ENCODE assay signal across 1 cellular context in the genomic region with DNA sequence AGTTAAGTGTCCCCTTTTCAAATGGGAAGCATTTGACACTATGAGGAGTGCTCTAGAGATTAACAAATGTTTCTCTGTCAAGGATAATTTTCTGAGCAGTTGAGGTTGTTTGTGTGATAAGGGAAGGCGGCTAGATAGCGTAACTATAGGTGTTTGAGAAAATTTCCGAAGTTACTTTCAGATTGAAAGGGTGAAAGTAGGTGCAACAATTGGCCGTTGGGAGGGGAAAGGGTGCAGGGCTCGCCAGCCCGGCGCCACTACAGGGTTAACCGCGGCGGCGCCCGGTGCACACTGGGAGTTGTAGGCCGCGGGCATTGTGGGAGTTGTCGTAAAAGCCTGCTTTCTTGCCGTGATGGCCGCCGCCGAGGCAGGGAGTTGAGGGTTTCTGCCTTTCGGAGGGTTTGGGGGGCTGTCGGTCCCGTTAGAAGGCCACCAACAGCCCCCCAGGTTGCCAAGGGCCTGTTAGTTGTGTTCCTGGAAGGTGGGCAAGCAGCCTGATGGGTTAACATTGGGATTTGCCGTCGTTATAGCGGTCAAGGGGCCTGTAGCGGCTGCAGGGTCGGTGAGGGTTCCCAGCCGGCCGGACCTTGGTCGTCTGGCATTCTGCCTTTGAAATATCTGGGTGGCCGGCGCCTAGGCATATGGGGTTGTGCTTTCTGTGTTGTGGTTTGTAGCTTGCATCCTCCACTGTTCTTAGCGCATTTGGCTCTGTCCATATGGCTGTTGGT.
TF ChIP-seq lines count a peak whose summit lies in the region.

No MANE protein-coding gene starts in this region.

TF ChIP-seq in K562, 482 proteins besides CTCF, POLR2A, EP300 and RAD21 (continued from another document and continues in another):
- TF ChIP-seq TFAP4 (CRISPR knock-in tag; IDR thresholded peaks at IDR 0.05; ENCODE audit: borderline replicate concordance): peak; percentile 76
- TF ChIP-seq MYBL2 (IDR thresholded peaks at IDR 0.05; ENCODE audit: low read depth): peak; percentile 49
- no peak for TF ChIP-seq MYBL2 (CRISPR knock-in tag; IDR thresholded peaks at IDR 0.05; ENCODE audit: borderline replicate concordance)
- TF ChIP-seq SIN3A (IDR thresholded peaks at IDR 0.05; ENCODE audit: borderline replicate concordance in 2 of 2, control insufficient read depth in 1 of 2, low read depth in 2 of 2, low read length in 2 of 2): no peak
- TF ChIP-seq CBFA2T2 (conservative IDR thresholded peaks at IDR 0.05): peak; percentile 8; the same call in 1 of the 2 replicates
- TF ChIP-seq, protein P1, sequence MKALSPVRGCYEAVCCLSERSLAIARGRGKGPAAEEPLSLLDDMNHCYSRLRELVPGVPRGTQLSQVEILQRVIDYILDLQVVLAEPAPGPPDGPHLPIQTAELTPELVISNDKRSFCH (CRISPR knock-in tag; IDR thresholded peaks at IDR 0.05): no peak
- TF ChIP-seq, protein P1 (tag; IDR thresholded peaks at IDR 0.05): peak; percentile 38; the same call in 1 of the 2 replicates
- TF ChIP-seq ZZZ3 (IDR thresholded peaks at IDR 0.05): no peak
- TF ChIP-seq CTBP1 (IDR thresholded peaks at IDR 0.05; ENCODE audit: borderline replicate concordance): 0 out of 2 replicates have a peak, but pooled peaks have one; percentile 26
- no peak for TF ChIP-seq ZFP1 (CRISPR knock-in tag; IDR thresholded peaks at IDR 0.05)
- no peak for TF ChIP-seq NR4A1 (CRISPR knock-in tag; IDR thresholded peaks at IDR 0.05)
- peak; percentile 54; the same call in 1 of the 2 replicates for TF ChIP-seq NR4A1 (tag; IDR thresholded peaks at IDR 0.05)
- TF ChIP-seq ZFX (CRISPR knock-in tag; IDR thresholded peaks at IDR 0.05): peak; percentile 91
- TF ChIP-seq, protein P2, sequence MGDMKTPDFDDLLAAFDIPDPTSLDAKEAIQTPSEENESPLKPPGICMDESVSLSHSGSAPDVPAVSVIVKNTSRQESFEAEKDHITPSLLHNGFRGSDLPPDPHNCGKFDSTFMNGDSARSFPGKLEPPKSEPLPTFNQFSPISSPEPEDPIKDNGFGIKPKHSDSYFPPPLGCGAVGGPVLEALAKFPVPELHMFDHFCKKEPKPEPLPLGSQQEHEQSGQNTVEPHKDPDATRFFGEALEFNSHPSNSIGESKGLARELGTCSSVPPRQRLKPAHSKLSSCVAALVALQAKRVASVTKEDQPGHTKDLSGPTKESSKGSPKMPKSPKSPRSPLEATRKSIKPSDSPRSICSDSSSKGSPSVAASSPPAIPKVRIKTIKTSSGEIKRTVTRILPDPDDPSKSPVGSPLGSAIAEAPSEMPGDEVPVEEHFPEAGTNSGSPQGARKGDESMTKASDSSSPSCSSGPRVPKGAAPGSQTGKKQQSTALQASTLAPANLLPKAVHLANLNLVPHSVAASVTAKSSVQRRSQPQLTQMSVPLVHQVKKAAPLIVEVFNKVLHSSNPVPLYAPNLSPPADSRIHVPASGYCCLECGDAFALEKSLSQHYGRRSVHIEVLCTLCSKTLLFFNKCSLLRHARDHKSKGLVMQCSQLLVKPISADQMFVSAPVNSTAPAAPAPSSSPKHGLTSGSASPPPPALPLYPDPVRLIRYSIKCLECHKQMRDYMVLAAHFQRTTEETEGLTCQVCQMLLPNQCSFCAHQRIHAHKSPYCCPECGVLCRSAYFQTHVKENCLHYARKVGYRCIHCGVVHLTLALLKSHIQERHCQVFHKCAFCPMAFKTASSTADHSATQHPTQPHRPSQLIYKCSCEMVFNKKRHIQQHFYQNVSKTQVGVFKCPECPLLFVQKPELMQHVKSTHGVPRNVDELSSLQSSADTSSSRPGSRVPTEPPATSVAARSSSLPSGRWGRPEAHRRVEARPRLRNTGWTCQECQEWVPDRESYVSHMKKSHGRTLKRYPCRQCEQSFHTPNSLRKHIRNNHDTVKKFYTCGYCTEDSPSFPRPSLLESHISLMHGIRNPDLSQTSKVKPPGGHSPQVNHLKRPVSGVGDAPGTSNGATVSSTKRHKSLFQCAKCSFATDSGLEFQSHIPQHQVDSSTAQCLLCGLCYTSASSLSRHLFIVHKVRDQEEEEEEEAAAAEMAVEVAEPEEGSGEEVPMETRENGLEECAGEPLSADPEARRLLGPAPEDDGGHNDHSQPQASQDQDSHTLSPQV (IDR thresholded peaks at IDR 0.05): peak; percentile 65
- TF ChIP-seq EP400 (IDR thresholded peaks at IDR 0.05): peak; percentile 52; the same call in 1 of the 2 replicates
- peak; percentile 48; the same call in 1 of the 2 replicates for TF ChIP-seq MTA3 (IDR thresholded peaks at IDR 0.05; ENCODE audit: borderline replicate concordance)
- TF ChIP-seq THRAP3 (IDR thresholded peaks at IDR 0.05; ENCODE audit: borderline replicate concordance): no peak
- TF ChIP-seq, protein P3, sequence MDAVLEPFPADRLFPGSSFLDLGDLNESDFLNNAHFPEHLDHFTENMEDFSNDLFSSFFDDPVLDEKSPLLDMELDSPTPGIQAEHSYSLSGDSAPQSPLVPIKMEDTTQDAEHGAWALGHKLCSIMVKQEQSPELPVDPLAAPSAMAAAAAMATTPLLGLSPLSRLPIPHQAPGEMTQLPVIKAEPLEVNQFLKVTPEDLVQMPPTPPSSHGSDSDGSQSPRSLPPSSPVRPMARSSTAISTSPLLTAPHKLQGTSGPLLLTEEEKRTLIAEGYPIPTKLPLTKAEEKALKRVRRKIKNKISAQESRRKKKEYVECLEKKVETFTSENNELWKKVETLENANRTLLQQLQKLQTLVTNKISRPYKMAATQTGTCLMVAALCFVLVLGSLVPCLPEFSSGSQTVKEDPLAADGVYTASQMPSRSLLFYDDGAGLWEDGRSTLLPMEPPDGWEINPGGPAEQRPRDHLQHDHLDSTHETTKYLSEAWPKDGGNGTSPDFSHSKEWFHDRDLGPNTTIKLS (IDR thresholded peaks at IDR 0.05; ENCODE audit: borderline replicate concordance, low read depth): peak; percentile 78; the same call in 1 of the 2 replicates
- peak; percentile 57; the same call in 1 of the 2 replicates for TF ChIP-seq SOX6 (IDR thresholded peaks at IDR 0.05)
- peak; percentile 74 for TF ChIP-seq ESRRA (IDR thresholded peaks at IDR 0.05; ENCODE audit: borderline replicate concordance, low read depth)
- TF ChIP-seq SMAD2 (IDR thresholded peaks at IDR 0.05; ENCODE audit: low read depth, low read length): no peak
- no peak for TF ChIP-seq KAT2B (IDR thresholded peaks at IDR 0.05; ENCODE audit: low read depth, low read length)
- TF ChIP-seq IFI16 (CRISPR knock-in tag; IDR thresholded peaks at IDR 0.05): no peak
- 0 out of 2 replicates have a peak, but pooled peaks have one; percentile 31 for TF ChIP-seq MEF2D (tag; conservative IDR thresholded peaks at IDR 0.05; ENCODE audit: low read depth)
- peak; percentile 72 for TF ChIP-seq CXXC5 (CRISPR knock-in tag; IDR thresholded peaks at IDR 0.05)
- TF ChIP-seq SIN3B (IDR thresholded peaks at IDR 0.05; ENCODE audit: low read depth): peak; percentile 97
- peak; percentile 77 for TF ChIP-seq CREM (IDR thresholded peaks at IDR 0.05; ENCODE audit: low read depth)
- TF ChIP-seq, protein P4, sequence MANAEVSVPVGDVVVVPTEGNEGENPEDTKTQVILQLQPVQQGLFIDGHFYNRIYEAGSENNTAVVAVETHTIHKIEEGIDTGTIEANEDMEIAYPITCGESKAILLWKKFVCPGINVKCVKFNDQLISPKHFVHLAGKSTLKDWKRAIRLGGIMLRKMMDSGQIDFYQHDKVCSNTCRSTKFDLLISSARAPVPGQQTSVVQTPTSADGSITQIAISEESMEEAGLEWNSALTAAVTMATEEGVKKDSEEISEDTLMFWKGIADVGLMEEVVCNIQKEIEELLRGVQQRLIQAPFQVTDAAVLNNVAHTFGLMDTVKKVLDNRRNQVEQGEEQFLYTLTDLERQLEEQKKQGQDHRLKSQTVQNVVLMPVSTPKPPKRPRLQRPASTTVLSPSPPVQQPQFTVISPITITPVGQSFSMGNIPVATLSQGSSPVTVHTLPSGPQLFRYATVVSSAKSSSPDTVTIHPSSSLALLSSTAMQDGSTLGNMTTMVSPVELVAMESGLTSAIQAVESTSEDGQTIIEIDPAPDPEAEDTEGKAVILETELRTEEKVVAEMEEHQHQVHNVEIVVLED (CRISPR knock-in tag; IDR thresholded peaks at IDR 0.05): peak; percentile 62
- TF ChIP-seq, protein P5, sequence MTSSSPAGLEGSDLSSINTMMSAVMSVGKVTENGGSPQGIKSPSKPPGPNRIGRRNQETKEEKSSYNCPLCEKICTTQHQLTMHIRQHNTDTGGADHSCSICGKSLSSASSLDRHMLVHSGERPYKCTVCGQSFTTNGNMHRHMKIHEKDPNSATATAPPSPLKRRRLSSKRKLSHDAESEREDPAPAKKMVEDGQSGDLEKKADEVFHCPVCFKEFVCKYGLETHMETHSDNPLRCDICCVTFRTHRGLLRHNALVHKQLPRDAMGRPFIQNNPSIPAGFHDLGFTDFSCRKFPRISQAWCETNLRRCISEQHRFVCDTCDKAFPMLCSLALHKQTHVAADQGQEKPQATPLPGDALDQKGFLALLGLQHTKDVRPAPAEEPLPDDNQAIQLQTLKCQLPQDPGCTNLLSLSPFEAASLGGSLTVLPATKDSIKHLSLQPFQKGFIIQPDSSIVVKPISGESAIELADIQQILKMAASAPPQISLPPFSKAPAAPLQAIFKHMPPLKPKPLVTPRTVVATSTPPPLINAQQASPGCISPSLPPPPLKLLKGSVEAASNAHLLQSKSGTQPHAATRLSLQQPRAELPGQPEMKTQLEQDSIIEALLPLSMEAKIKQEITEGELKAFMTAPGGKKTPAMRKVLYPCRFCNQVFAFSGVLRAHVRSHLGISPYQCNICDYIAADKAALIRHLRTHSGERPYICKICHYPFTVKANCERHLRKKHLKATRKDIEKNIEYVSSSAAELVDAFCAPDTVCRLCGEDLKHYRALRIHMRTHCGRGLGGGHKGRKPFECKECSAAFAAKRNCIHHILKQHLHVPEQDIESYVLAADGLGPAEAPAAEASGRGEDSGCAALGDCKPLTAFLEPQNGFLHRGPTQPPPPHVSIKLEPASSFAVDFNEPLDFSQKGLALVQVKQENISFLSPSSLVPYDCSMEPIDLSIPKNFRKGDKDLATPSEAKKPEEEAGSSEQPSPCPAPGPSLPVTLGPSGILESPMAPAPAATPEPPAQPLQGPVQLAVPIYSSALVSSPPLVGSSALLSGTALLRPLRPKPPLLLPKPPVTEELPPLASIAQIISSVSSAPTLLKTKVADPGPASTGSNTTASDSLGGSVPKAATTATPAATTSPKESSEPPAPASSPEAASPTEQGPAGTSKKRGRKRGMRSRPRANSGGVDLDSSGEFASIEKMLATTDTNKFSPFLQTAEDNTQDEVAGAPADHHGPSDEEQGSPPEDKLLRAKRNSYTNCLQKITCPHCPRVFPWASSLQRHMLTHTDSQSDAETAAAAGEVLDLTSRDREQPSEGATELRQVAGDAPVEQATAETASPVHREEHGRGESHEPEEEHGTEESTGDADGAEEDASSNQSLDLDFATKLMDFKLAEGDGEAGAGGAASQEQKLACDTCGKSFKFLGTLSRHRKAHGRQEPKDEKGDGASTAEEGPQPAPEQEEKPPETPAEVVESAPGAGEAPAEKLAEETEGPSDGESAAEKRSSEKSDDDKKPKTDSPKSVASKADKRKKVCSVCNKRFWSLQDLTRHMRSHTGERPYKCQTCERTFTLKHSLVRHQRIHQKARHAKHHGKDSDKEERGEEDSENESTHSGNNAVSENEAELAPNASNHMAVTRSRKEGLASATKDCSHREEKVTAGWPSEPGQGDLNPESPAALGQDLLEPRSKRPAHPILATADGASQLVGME (CRISPR knock-in tag; IDR thresholded peaks at IDR 0.05): no peak
- TF ChIP-seq TRIM28 (IDR thresholded peaks at IDR 0.05): peak; percentile 56; the same call in 1 of the 2 replicates
- no peak for TF ChIP-seq ATF1 (CRISPR knock-in tag; IDR thresholded peaks at IDR 0.05)
- TF ChIP-seq ATF1 (tag; IDR thresholded peaks at IDR 0.05): peak; percentile 63
- peak; percentile 70; the same call in 1 of the 2 replicates for TF ChIP-seq RB1 (IDR thresholded peaks at IDR 0.05; ENCODE audit: low read depth)
- peak; percentile 61 for TF ChIP-seq RNF2 (IDR thresholded peaks at IDR 0.05)
- no peak for TF ChIP-seq ZBTB8A (IDR thresholded peaks at IDR 0.05; ENCODE audit: partially characterized antibody)
- TF ChIP-seq, protein P6, sequence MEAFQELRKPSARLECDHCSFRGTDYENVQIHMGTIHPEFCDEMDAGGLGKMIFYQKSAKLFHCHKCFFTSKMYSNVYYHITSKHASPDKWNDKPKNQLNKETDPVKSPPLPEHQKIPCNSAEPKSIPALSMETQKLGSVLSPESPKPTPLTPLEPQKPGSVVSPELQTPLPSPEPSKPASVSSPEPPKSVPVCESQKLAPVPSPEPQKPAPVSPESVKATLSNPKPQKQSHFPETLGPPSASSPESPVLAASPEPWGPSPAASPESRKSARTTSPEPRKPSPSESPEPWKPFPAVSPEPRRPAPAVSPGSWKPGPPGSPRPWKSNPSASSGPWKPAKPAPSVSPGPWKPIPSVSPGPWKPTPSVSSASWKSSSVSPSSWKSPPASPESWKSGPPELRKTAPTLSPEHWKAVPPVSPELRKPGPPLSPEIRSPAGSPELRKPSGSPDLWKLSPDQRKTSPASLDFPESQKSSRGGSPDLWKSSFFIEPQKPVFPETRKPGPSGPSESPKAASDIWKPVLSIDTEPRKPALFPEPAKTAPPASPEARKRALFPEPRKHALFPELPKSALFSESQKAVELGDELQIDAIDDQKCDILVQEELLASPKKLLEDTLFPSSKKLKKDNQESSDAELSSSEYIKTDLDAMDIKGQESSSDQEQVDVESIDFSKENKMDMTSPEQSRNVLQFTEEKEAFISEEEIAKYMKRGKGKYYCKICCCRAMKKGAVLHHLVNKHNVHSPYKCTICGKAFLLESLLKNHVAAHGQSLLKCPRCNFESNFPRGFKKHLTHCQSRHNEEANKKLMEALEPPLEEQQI (IDR thresholded peaks at IDR 0.05): 0 out of 2 replicates have a peak, but pooled peaks have one; percentile 51
- peak in 1 of 2 experiments; percentile 50; a peak in 1 of 4 replicates for TF ChIP-seq TEAD1 (CRISPR knock-in tag; IDR thresholded peaks at IDR 0.05)
- peak; percentile 54 for TF ChIP-seq RBM22 (IDR thresholded peaks at IDR 0.05; ENCODE audit: low read depth, low read length, poor library complexity, severe bottlenecking)
- 0 out of 2 replicates have a peak, but pooled peaks have one; percentile 11 for TF ChIP-seq JUN (IDR thresholded peaks at IDR 0.05; ENCODE audit: borderline replicate concordance, low read depth, low read length)
- no peak for TF ChIP-seq JUN (CRISPR knock-in tag; IDR thresholded peaks at IDR 0.05; ENCODE audit: borderline replicate concordance)
- peak; percentile 64 for TF ChIP-seq CC2D1A (IDR thresholded peaks at IDR 0.05)
- 0 out of 4 replicates have a peak, but pooled peaks of 1 of the 2 experiments have one; percentile 24 for TF ChIP-seq HDAC1 (IDR thresholded peaks at IDR 0.05)
- TF ChIP-seq CREB1 (IDR thresholded peaks at IDR 0.05): peak; percentile 55; the same call in 1 of the 2 replicates
- no peak for TF ChIP-seq CREB1 (CRISPR knock-in tag; IDR thresholded peaks at IDR 0.05)
- peak; percentile 70 for TF ChIP-seq NR2C1 (IDR thresholded peaks at IDR 0.05)
- peak; percentile 88 for TF ChIP-seq NR2C1 (tag; IDR thresholded peaks at IDR 0.05)
- TF ChIP-seq ARID1B (IDR thresholded peaks at IDR 0.05): peak; percentile 42
- TF ChIP-seq FOXJ2 (tag; IDR thresholded peaks at IDR 0.05): peak; percentile 67; the same call in 1 of the 2 replicates
